In genomic region chr4:8478371-8478770, GRCh38 we compare ENCODE assay signal across 1 cellular context.
TF ChIP-seq lines count a peak whose summit lies in the region.

No MANE protein-coding gene starts in this region.

TF ChIP-seq in K562, 482 proteins besides CTCF, POLR2A, EP300 and RAD21:
- no peak for TF ChIP-seq ZNF780A (CRISPR knock-in tag; IDR thresholded peaks at IDR 0.05)
- 0 out of 2 replicates have a peak, but pooled peaks have one; percentile 10 for TF ChIP-seq ZNF197 (CRISPR knock-in tag; IDR thresholded peaks at IDR 0.05; ENCODE audit: low read depth)
- TF ChIP-seq NFRKB (IDR thresholded peaks at IDR 0.05; ENCODE audit: low read depth): 0 out of 2 replicates have a peak, but pooled peaks have one; percentile 3
- TF ChIP-seq, protein P1, sequence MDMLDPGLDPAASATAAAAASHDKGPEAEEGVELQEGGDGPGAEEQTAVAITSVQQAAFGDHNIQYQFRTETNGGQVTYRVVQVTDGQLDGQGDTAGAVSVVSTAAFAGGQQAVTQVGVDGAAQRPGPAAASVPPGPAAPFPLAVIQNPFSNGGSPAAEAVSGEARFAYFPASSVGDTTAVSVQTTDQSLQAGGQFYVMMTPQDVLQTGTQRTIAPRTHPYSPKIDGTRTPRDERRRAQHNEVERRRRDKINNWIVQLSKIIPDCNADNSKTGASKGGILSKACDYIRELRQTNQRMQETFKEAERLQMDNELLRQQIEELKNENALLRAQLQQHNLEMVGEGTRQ (CRISPR knock-in tag; IDR thresholded peaks at IDR 0.05): peak; percentile 29
- TF ChIP-seq YY1 (IDR thresholded peaks at IDR 0.05; ENCODE audit: borderline replicate concordance in 1 of 3, control insufficient read depth in 1 of 3, extremely low read depth in 1 of 3, insufficient read depth in 3 of 3, insufficient read length in 1 of 3, insufficient replicate concordance in 2 of 3, low read depth in 1 of 3, low read length in 2 of 3): no peak
- TF ChIP-seq FOXP4 (CRISPR knock-in tag; IDR thresholded peaks at IDR 0.05; ENCODE audit: borderline replicate concordance): no peak
- TF ChIP-seq NR2C1 (IDR thresholded peaks at IDR 0.05): no peak
- TF ChIP-seq NR2C1 (tag; IDR thresholded peaks at IDR 0.05): 0 out of 2 replicates have a peak, but pooled peaks have one; percentile 13
- TF ChIP-seq TFE3 (CRISPR knock-in tag; IDR thresholded peaks at IDR 0.05): peak; percentile 71
